8 cellular contexts compared by ENCODE assay signal in the genomic region with DNA sequence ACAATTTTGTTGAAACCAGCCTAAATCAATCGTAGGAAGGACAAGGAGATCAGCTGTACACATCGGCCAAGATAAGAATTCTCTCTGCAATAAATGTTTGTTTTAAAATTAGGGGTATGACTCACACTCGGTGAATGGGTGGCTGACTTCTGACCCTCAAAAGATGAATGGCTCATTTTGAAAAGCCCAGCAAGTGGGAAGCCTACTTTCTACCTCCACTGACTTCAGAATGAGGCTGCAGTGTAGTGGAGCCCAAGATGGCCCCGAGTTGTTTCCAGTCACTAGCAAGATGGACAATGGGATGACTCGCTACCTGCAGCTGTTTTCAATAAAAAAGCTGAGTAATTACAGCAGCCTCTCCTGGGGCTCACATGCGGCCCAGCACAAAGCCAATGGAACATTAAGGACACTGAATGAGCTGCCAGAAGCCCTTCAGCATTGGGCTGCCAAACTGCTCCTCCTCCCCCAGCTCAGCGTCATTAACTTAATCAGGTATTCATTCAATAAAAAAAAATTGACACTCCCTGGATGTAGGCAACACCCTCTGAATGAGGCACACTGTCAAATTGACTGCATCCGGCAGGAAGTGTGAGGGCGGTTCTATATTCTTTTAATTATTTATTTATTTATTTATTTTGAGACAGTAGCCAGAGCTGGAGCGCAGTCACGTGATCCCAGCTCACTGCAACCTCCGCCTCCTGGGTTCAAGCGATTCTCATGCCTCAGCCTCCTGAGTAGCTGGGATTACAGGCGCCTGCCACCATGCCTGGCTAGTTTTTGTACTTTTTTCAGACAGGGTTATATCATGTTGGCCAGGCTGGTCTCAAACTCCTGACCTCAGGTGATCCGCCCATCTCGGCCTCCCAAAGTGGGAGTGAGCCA.
DNase-seq lines count a peak whose midpoint lies in the region; ATAC-seq and TF ChIP-seq lines count a peak whose summit lies in the region.

No MANE protein-coding gene starts in this region.

- no peak overlapping the region for H3K4me3 ChIP-seq in SK-N-SH (ENCODE audit: low read depth in 2 of 2, low read length in 1 of 2)
- no peak overlapping the region for H3K4me3 ChIP-seq in thoracic aorta
- H3K4me3 ChIP-seq in lower leg skin (ENCODE audit: low read depth, poor library complexity, severe bottlenecking): no peak overlapping the region

- DNase-seq in NCI-H1105 treated with DMSO at 0.1 percent for 48 hours (lab: John Stamatoyannopoulos, UW): peak; percentile 44
- DNase-seq in NCI-H1105 (lab: John Stamatoyannopoulos, UW): no peak
- DNase-seq in SK-N-SH: peak; percentile 78
- DNase-seq in glomerular visceral epithelial cell (ENCODE audit: extremely low spot score): peak; percentile 76
- DNase-seq in thoracic aorta (ENCODE audit: low spot score): no peak
- no peak for DNase-seq in lower leg skin (ENCODE audit: low spot score in 2 of 2)
- no peak for DNase-seq in NCI-H510A (lab: John Stamatoyannopoulos, UW)

- peak; percentile 29 for ATAC-seq in thoracic aorta (ENCODE audit: insufficient number of reproducible peaks, low FRiP score, low read depth)
- no peak for ATAC-seq in HG02973 (IDR thresholded peaks at IDR 0.05; ENCODE audit: unreplicated experiment)

- TF ChIP-seq EP300 in SK-N-SH (IDR thresholded peaks at IDR 0.05; ENCODE audit: borderline replicate concordance in 1 of 2, low read depth in 1 of 2, low read length in 1 of 2): peak; percentile 65 to 71; a peak in 3 of 4 replicates

- 0 out of 2 replicates have a peak, but pooled peaks cover 3% of the 10 kb centered on the region for H3K79me2 ChIP-seq in SK-N-SH (ENCODE audit: insufficient read depth)

- H3K9ac ChIP-seq in SK-N-SH: no peak overlapping the region; the same call in 1 of the 2 replicates

- peaks cover 17 to 19% of the 10 kb centered on the region in 2 experiments; a peak in 3 of 4 replicates for H3K4me1 ChIP-seq in SK-N-SH (ENCODE audit: control insufficient read depth in 1 of 2, insufficient read depth in 2 of 2, low read depth in 1 of 2, low read length in 1 of 2)
- peaks cover 0 to 8% of the 10 kb centered on the region in 2 donors for H3K4me1 ChIP-seq in thoracic aorta (ENCODE audit: control insufficient read depth in 1 of 2, low read depth in 2 of 2)

- POLR2A ChIA-PET in SK-N-SH (lab: Yijun Ruan, JAX): interaction anchor here (0.8 kb wide), 1 partner anchor 8 kb away, joined by 3 read pairs; no protein-coding TSS in a partner anchor

- TF ChIP-seq RAD21 in SK-N-SH (IDR thresholded peaks at IDR 0.05; ENCODE audit: low read length): no peak

- H3K9me3 ChIP-seq in SK-N-SH: no peaks in the 10 kb centered on the region
- H3K9me3 ChIP-seq in thoracic aorta: no peaks in the 10 kb centered on the region

- H3K27me3 ChIP-seq in SK-N-SH (ENCODE audit: insufficient read depth) (no peaks in the 10 kb centered on the region), thoracic aorta (replicated peaks; ENCODE audit: insufficient read depth) (no peaks in the 10 kb centered on the region)

- no peak for TF ChIP-seq POLR2A in lower leg skin (IDR thresholded peaks at IDR 0.05)

- H2AFZ ChIP-seq in SK-N-SH (ENCODE audit: low read depth): no peak overlapping the region

- CTCF ChIA-PET in SK-N-SH (lab: Yijun Ruan, JAX): interaction anchor here (1.0 to 3.4 kb wide), 9 partner anchors 9 to 64 kb away, joined by 3 to 18 read pairs (median 4); no protein-coding TSS in a partner anchor

- 44% methylated on average over 15 of the region's 16 CpGs for WGBS in SK-N-SH (ENCODE audit: low lambda C conversion rate)
- 37 to 43% methylated on average over 16 of the region's 16 CpGs for WGBS in lower leg skin, 2 donors

- no peaks in the 10 kb centered on the region for H3K9me2 ChIP-seq in SK-N-SH

- intact Hi-C loops in lower leg skin (cut with DNase I; ENCODE audit: low total_unique reads): no loop called here

- H3K36me3 ChIP-seq in SK-N-SH (replicated peaks in 1 of 2; ENCODE audit: control insufficient read depth in 1 of 2, insufficient read depth in 2 of 2, low read length in 1 of 2) (no peaks in the 10 kb centered on the region), thoracic aorta (no peaks in the 10 kb centered on the region)

- TF ChIP-seq CTCF in SK-N-SH (IDR thresholded peaks at IDR 0.05) (no peak), thoracic aorta (IDR thresholded peaks at IDR 0.05) (no peak), lower leg skin (IDR thresholded peaks at IDR 0.05) (no peak)

- peak overlapping the region; percentile 78 to 93 for H3K27ac ChIP-seq in SK-N-SH (ENCODE audit: low read depth in 2 of 2, low read length in 1 of 2)
- no peak overlapping the region for H3K27ac ChIP-seq in thoracic aorta

- peak overlapping the region; percentile 55; the same call in 1 of the 2 replicates for H3K4me2 ChIP-seq in SK-N-SH

- H4K20me1 ChIP-seq in SK-N-SH (ENCODE audit: insufficient read depth): no peaks in the 10 kb centered on the region

- H3F3A ChIP-seq in SK-N-SH (replicated peaks; ENCODE audit: insufficient read depth): peaks cover 6% of the 10 kb centered on the region

TF ChIP-seq in SK-N-SH, 30 proteins besides CTCF, POLR2A, EP300 and RAD21 (continues in another document):
- TF ChIP-seq RFX5 (IDR thresholded peaks at IDR 0.05; ENCODE audit: low read length): no peak
- TF ChIP-seq SIN3A (IDR thresholded peaks at IDR 0.05; ENCODE audit: borderline replicate concordance, low read depth, low read length): no peak
- TF ChIP-seq TAF1 (IDR thresholded peaks at IDR 0.05; ENCODE audit: borderline replicate concordance, low read depth, low read length): no peak
- TF ChIP-seq, protein P1, sequence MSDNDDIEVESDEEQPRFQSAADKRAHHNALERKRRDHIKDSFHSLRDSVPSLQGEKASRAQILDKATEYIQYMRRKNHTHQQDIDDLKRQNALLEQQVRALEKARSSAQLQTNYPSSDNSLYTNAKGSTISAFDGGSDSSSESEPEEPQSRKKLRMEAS (IDR thresholded peaks at IDR 0.05; ENCODE audit: low read depth): peak; percentile 83
- TF ChIP-seq CHD2 (IDR thresholded peaks at IDR 0.05; ENCODE audit: low read length, partially characterized antibody): peak; percentile 76
- TF ChIP-seq TCF12 (IDR thresholded peaks at IDR 0.05): peak; percentile 99
- TF ChIP-seq GATA2 (CRISPR knock-in tag; IDR thresholded peaks at IDR 0.05): no peak
- no peak for TF ChIP-seq NRF1 (IDR thresholded peaks at IDR 0.05; ENCODE audit: low read depth, low read length)
- TF ChIP-seq FOXM1 (IDR thresholded peaks at IDR 0.05; ENCODE audit: low read depth): no peak
- 0 out of 2 replicates have a peak, but pooled peaks have one; percentile 15 for TF ChIP-seq MXI1 (IDR thresholded peaks at IDR 0.05; ENCODE audit: low read depth, low read length)
- TF ChIP-seq, protein P2, sequence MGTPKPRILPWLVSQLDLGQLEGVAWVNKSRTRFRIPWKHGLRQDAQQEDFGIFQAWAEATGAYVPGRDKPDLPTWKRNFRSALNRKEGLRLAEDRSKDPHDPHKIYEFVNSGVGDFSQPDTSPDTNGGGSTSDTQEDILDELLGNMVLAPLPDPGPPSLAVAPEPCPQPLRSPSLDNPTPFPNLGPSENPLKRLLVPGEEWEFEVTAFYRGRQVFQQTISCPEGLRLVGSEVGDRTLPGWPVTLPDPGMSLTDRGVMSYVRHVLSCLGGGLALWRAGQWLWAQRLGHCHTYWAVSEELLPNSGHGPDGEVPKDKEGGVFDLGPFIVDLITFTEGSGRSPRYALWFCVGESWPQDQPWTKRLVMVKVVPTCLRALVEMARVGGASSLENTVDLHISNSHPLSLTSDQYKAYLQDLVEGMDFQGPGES (IDR thresholded peaks at IDR 0.05; ENCODE audit: low read depth, low read length): no peak
- peak; percentile 67; the same call in 1 of the 2 replicates for TF ChIP-seq NFIC (IDR thresholded peaks at IDR 0.05; ENCODE audit: borderline replicate concordance)
- peak; percentile 47; the same call in 1 of the 2 replicates for TF ChIP-seq ZBTB33 (IDR thresholded peaks at IDR 0.05; ENCODE audit: borderline replicate concordance, low read depth)
- TF ChIP-seq, protein P3, sequence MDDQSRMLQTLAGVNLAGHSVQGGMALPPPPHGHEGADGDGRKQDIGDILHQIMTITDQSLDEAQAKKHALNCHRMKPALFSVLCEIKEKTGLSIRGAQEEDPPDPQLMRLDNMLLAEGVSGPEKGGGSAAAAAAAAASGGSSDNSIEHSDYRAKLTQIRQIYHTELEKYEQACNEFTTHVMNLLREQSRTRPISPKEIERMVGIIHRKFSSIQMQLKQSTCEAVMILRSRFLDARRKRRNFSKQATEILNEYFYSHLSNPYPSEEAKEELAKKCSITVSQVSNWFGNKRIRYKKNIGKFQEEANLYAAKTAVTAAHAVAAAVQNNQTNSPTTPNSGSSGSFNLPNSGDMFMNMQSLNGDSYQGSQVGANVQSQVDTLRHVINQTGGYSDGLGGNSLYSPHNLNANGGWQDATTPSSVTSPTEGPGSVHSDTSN (IDR thresholded peaks at IDR 0.05): peak; percentile 81
- TF ChIP-seq MEF2A (IDR thresholded peaks at IDR 0.05; ENCODE audit: borderline replicate concordance, low read depth): peak; percentile 60; the same call in 1 of the 2 replicates
- TF ChIP-seq POLR2AphosphoS5 (IDR thresholded peaks at IDR 0.05; ENCODE audit: low read depth, low read length): peak; percentile 81
- TF ChIP-seq FOXJ3 (CRISPR knock-in tag; IDR thresholded peaks at IDR 0.05): no peak
- 0 out of 2 replicates have a peak, but pooled peaks have one; percentile 32 for TF ChIP-seq TEAD4 (IDR thresholded peaks at IDR 0.05; ENCODE audit: borderline replicate concordance, insufficient read depth)
- TF ChIP-seq RXRA (IDR thresholded peaks at IDR 0.05; ENCODE audit: borderline replicate concordance, low read depth): 0 out of 2 replicates have a peak, but pooled peaks have one; percentile 43
- no peak for TF ChIP-seq EZH2phosphoT487 (IDR thresholded peaks at IDR 0.05; ENCODE audit: borderline replicate concordance, low read depth)

Comparison
In these comparisons a context has a peak if more than half of its experiments do, and no peak if none do; other contexts are left out.
1. DNase-seq: peak in NCI-H1105 treated with DMSO at 0.1 percent for 48 hours (single experiment), SK-N-SH (single experiment) and glomerular visceral epithelial cell (single experiment); none in NCI-H1105 (single experiment), thoracic aorta (single experiment), lower leg skin (0 of 2) and NCI-H510A (single experiment).
2. H3K27ac ChIP-seq: peak in SK-N-SH (2 of 2); none in thoracic aorta (0 of 2).